17 cellular contexts compared by ENCODE assay signal in the genomic region with DNA sequence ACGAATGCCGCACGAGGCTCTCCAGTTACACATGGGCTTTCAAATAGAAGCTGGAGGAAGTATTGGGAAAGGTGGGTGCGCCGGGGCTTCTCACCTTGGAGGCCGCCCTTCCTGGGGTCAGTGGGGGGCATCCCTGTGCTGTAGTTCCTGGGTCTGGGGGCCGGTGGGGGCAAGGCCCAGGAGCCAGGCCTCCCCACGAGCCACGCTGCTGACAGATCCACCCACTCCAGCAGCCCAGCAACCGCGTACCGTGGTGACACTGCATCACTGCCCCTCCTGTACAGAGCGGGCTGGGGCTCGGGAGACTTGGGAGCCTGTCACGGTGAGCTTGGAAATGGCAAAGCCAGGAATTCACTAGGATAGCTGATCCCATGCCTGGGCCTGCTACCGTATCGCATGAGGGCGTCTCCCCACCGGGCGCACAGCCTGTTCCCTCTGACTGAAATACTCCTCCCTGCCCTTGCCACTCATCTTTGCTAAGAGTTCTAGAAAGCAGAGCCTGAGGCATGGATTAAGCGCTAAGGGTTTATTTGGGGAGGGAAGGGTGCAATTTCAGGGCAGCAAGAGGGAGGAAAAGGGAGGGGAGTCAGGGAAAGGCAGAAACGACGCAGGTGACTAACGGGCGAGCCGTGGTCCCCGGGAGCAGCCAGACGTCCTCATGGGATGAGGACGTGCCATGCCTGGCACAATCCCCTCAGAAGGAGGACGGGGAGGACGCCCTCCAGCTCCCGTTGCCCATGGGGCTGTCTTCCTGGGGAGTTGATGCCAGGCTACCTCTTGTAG. TPM values are rescaled to one million over a fixed set of nuclear protein-coding genes. Genes with fewer than 3 reads are reported as not detected.
"Had no signal": no experiment of that assay in that cellular context is flagged by ENCODE, and none has a peak within 500 bp of the region (broad histone marks: within the 10 kb centered on the region; RNA-seq: fewer than 3 reads in every experiment).

No MANE protein-coding gene starts in this region.

- H3K27ac ChIP-seq: ascending aorta, colonic mucosa, gastroesophageal sphincter, hepatocyte, ovary, skin epidermis, uterus, VCaP had no signal

- H3K27ac Mint-ChIP-seq: activated CD4-positive, alpha-beta memory T cell treated with anti-CD3 and anti-CD28 coated beads, Interleukin-2, amount 10 ng/mL, durations not matched to agents 7 days and 5 days; activated CD4-positive, alpha-beta T cell treated with anti-CD3 and anti-CD28 coated beads for 36 hours; activated naive CD8-positive, alpha-beta T cell treated with anti-CD3 and anti-CD28 coated beads, Interleukin-2, amount 10 ng/mL, durations not matched to agents 7 days and 5 days; nephron progenitor cell had no signal

- H3K27me3 Mint-ChIP-seq: activated CD4-positive, alpha-beta memory T cell treated with anti-CD3 and anti-CD28 coated beads, Interleukin-2, amount 10 ng/mL, durations not matched to agents 7 days and 5 days; activated naive CD8-positive, alpha-beta T cell treated with anti-CD3 and anti-CD28 coated beads, Interleukin-2, amount 10 ng/mL, durations not matched to agents 7 days and 5 days had no signal

- H3K9me3 ChIP-seq: colonic mucosa, ovary, uterus had no signal

- H3K4me3 Mint-ChIP-seq: activated CD4-positive, alpha-beta memory T cell treated with anti-CD3 and anti-CD28 coated beads, Interleukin-2, amount 10 ng/mL, durations not matched to agents 7 days and 5 days; activated CD4-positive, alpha-beta T cell treated with anti-CD3 and anti-CD28 coated beads for 36 hours; activated naive CD8-positive, alpha-beta T cell treated with anti-CD3 and anti-CD28 coated beads, Interleukin-2, amount 10 ng/mL, durations not matched to agents 7 days and 5 days; nephron progenitor cell had no signal

- H3K4me1 Mint-ChIP-seq: activated CD4-positive, alpha-beta memory T cell treated with anti-CD3 and anti-CD28 coated beads, Interleukin-2, amount 10 ng/mL, durations not matched to agents 7 days and 5 days; activated CD4-positive, alpha-beta T cell treated with anti-CD3 and anti-CD28 coated beads for 36 hours; activated naive CD8-positive, alpha-beta T cell treated with anti-CD3 and anti-CD28 coated beads, Interleukin-2, amount 10 ng/mL, durations not matched to agents 7 days and 5 days had no signal

- H3K27me3 ChIP-seq: ascending aorta, colonic mucosa, hepatocyte, ovary, uterus had no signal

- H3K9me3 Mint-ChIP-seq: activated naive CD8-positive, alpha-beta T cell treated with anti-CD3 and anti-CD28 coated beads, Interleukin-2, amount 10 ng/mL, durations not matched to agents 7 days and 5 days had no signal

- H3K4me1 ChIP-seq: colonic mucosa, gastroesophageal sphincter had no signal

- H3K36me3 ChIP-seq: ascending aorta, colonic mucosa, gastroesophageal sphincter, ovary, uterus had no signal

- DNase-seq: activated CD4-positive, alpha-beta memory T cell treated with anti-CD3 and anti-CD28 coated beads, Interleukin-2, amount 10 ng/mL, durations not matched to agents 7 days and 5 days; activated CD4-positive, alpha-beta T cell treated with anti-CD3 and anti-CD28 coated beads for 36 hours; activated CD8-positive, alpha-beta memory T cell treated with anti-CD3 and anti-CD28 coated beads, Interleukin-2, amount 50 U/mL, for 4 hours; activated naive CD8-positive, alpha-beta T cell treated with anti-CD3 and anti-CD28 coated beads, Interleukin-2, amount 10 ng/mL, durations not matched to agents 7 days and 5 days; colonic mucosa; effector CD4-positive, alpha-beta T cell; kidney glomerular epithelial cell; mammary epithelial cell; nephron progenitor cell; T1000; uterus had no signal

- H2AFZ ChIP-seq: hepatocyte had no signal

- H3K36me3 Mint-ChIP-seq: activated naive CD8-positive, alpha-beta T cell treated with anti-CD3 and anti-CD28 coated beads, Interleukin-2, amount 10 ng/mL, durations not matched to agents 7 days and 5 days had no signal

- H3K4me3 ChIP-seq: ascending aorta, colonic mucosa, gastroesophageal sphincter, hepatocyte, ovary, skin epidermis, uterus had no signal

- H3K4me2 ChIP-seq: hepatocyte had no signal

RNA-seq across cellular contexts. Expression of a gene that starts 50.7 kb away (rescaled TPM):
- total RNA-seq: activated CD4-positive, alpha-beta memory T cell treated with anti-CD3 and anti-CD28 coated beads, Interleukin-2, amount 10 ng/mL, durations not matched to agents 7 days and 5 days; activated CD4-positive, alpha-beta T cell treated with anti-CD3 and anti-CD28 coated beads for 36 hours; activated naive CD8-positive, alpha-beta T cell treated with anti-CD3 and anti-CD28 coated beads, Interleukin-2, amount 10 ng/mL, durations not matched to agents 7 days and 5 days had no signal
